In the genomic region with DNA sequence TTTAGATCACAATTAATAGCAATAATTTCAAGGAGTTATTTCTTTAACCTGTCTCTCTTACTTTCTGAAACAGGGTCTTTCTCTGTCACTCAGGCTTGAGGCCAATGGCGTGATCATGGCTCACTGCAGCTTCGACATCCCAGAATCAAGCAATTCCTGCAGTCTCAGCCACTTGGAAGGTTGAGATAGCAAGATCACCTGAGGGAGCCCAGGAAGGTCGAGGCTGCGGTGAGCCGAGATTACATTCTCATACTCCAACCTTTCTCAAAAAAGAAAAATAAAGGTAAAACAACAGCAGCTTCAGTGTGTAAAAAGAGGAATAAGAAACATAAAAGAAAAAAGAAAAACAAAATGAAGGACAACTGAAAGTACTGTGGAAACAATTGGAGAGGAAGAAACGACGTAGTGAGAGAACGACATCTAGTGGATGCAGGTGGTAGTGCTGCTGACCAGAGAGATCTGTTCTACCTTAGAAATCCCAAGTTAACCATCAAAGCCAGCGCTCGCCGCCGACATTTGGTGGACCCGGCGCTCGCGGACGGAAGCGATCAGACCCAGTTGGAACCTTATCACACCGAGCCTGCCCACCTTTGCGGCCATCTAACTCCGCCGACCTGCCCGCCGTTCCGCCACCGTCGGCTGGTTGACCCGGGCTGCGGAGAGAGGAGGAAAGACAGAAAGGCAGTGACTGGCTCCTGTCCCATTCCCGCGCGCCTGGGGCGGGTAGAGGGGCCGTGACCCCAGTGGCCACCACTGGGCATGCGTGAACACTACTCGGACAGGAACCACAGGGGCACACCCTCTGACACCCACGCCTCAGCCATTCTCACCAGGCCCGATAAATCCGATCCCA, we compare ENCODE assay signal across 8 cellular contexts.
A peak's percentile ranks its signal among the peaks of the same experiment; 100 is the strongest.
DNase-seq lines count a peak whose midpoint lies in the region; ATAC-seq and TF ChIP-seq lines count a peak whose summit lies in the region.

No MANE protein-coding gene starts in this region.

- H3F3A ChIP-seq in GM23338 (replicated peaks; ENCODE audit: low read depth) = no peaks in the 10 kb centered on the region

- H3K9me3 Mint-ChIP-seq in GM23338 = peaks cover 95% of the 10 kb centered on the region
- H3K9me3 Mint-ChIP-seq in activated naive CD4-positive, alpha-beta T cell treated with anti-CD3 and anti-CD28 coated beads, Interleukin-2, amount 10 ng/mL, durations not matched to agents 7 days and 5 days = no peaks in the 10 kb centered on the region

- no peaks in the 10 kb centered on the region for H4K20me1 ChIP-seq in GM23338 (replicated peaks; ENCODE audit: insufficient read depth)

- H3K4me2 ChIP-seq in GM23338 (peak overlapping the region; percentile 70), trophoblast cell (ENCODE audit: low read length) (no peak overlapping the region)

- no peak overlapping the region for H3K18ac ChIP-seq in trophoblast cell (ENCODE audit: low read length)

- DNase-seq in EH (ENCODE audit: low read depth) (peak; percentile 23), GM23338 (ENCODE audit: low spot score) (peak; percentile 87), LNCaP clone FGC (ENCODE audit: low read depth) (peak; percentile 64), SK-MEL-5 (ENCODE audit: low read depth, low spot score) (peak; percentile 81), Right ventricle myocardium inferior (ENCODE audit: missing footprints) (no peak), trophoblast cell (peak; percentile 72 to 88), ureter (ENCODE audit: low spot score) (peak; percentile 72)
- peak; percentile 77 for DNase-seq in activated naive CD4-positive, alpha-beta T cell treated with anti-CD3 and anti-CD28 coated beads, Interleukin-2, amount 10 ng/mL, durations not matched to agents 7 days and 5 days

- H3K9me2 ChIP-seq in GM23338 (ENCODE audit: insufficient read depth) = no peaks in the 10 kb centered on the region

- H3K36me3 ChIP-seq in GM23338 (ENCODE audit: insufficient read depth) (no peaks in the 10 kb centered on the region), trophoblast cell (ENCODE audit: control insufficient read depth in 1 of 2, insufficient read depth in 2 of 2, low read length in 2 of 2) (no peaks in the 10 kb centered on the region)

- H3K27me3 ChIP-seq in GM23338 (ENCODE audit: insufficient read depth) (no peaks in the 10 kb centered on the region), trophoblast cell (ENCODE audit: insufficient read depth, low read length) (no peaks in the 10 kb centered on the region)

- ATAC-seq in GM23338 = peak; percentile 61
- peak; percentile 78 for ATAC-seq in Right ventricle myocardium inferior

- H4K8ac ChIP-seq in trophoblast cell (ENCODE audit: low read depth, low read length) = no peak overlapping the region

- no peak overlapping the region for H2BK120ac ChIP-seq in trophoblast cell (ENCODE audit: insufficient read depth, low read length, poor library complexity)

- intact Hi-C loops in Right ventricle myocardium inferior (cut with DNase I) = loop anchor here (2.0 to 5.0 kb wide), 2 partner anchors 96 to 181 kb away; no protein-coding TSS in a partner anchor

- H2AFZ ChIP-seq in GM23338 (0 out of 2 replicates have a peak overlapping the region, but pooled peaks have one; percentile 85), trophoblast cell (ENCODE audit: insufficient read depth, low read length, poor library complexity) (no peak overlapping the region)

- no peak overlapping the region for H3K14ac ChIP-seq in trophoblast cell (ENCODE audit: low read length)

- no peak overlapping the region for H2BK12ac ChIP-seq in trophoblast cell (ENCODE audit: low read length)

- H4K12ac ChIP-seq in trophoblast cell (ENCODE audit: low read depth, low read length) = no peak overlapping the region

- H4K91ac ChIP-seq in trophoblast cell (ENCODE audit: low read depth, low read length) = no peak overlapping the region

- peaks cover 52% of the 10 kb centered on the region for H3K9me3 ChIP-seq in trophoblast cell (ENCODE audit: insufficient read depth, low read depth, low read length)

- no peak overlapping the region for H3K4me3 Mint-ChIP-seq in GM23338
- H3K4me3 Mint-ChIP-seq in activated naive CD4-positive, alpha-beta T cell treated with anti-CD3 and anti-CD28 coated beads, Interleukin-2, amount 10 ng/mL, durations not matched to agents 7 days and 5 days = peak overlapping the region; percentile 63

- WGBS in trophoblast cell (ENCODE audit: extremely low coverage, insufficient coverage, insufficient read length) = no CpG with 5 or more reads among the region's 39 CpGs

- H3K79me2 ChIP-seq in GM23338 (replicated peaks; ENCODE audit: insufficient read depth) (no peaks in the 10 kb centered on the region), trophoblast cell (ENCODE audit: control insufficient read depth, insufficient read depth, low read length, poor library complexity) (no peaks in the 10 kb centered on the region)

- H3K23ac ChIP-seq in trophoblast cell (ENCODE audit: low read length) = no peak overlapping the region

- H3K36me3 Mint-ChIP-seq in GM23338 (ENCODE audit: low read depth) = peaks cover 39% of the 10 kb centered on the region
- H3K36me3 Mint-ChIP-seq in activated naive CD4-positive, alpha-beta T cell treated with anti-CD3 and anti-CD28 coated beads, Interleukin-2, amount 10 ng/mL, durations not matched to agents 7 days and 5 days = no peaks in the 10 kb centered on the region

- H3K27me3 Mint-ChIP-seq in GM23338 (ENCODE audit: insufficient read depth, low read depth, poor library complexity) = peaks cover 8% of the 10 kb centered on the region
- H3K27me3 Mint-ChIP-seq in activated naive CD4-positive, alpha-beta T cell treated with anti-CD3 and anti-CD28 coated beads, Interleukin-2, amount 10 ng/mL, durations not matched to agents 7 days and 5 days = peaks cover 17% of the 10 kb centered on the region

- no peaks in the 10 kb centered on the region for H3K79me1 ChIP-seq in trophoblast cell (ENCODE audit: low read length)

- TF ChIP-seq CTCF in GM23338 (conservative IDR thresholded peaks at IDR 0.05; ENCODE audit: low read depth in 2 of 2) (peak; percentile 72 to 82), LNCaP clone FGC (IDR thresholded peaks at IDR 0.05; ENCODE audit: control insufficient read depth, extremely low read depth, insufficient read depth) (peak; percentile 89)

- H3K27ac Mint-ChIP-seq in GM23338 = no peak overlapping the region
- no peak overlapping the region for H3K27ac Mint-ChIP-seq in activated naive CD4-positive, alpha-beta T cell treated with anti-CD3 and anti-CD28 coated beads, Interleukin-2, amount 10 ng/mL, durations not matched to agents 7 days and 5 days

- H3K4me1 ChIP-seq in GM23338 (ENCODE audit: insufficient read depth) (no peaks in the 10 kb centered on the region), trophoblast cell (ENCODE audit: control insufficient read depth in 1 of 2, insufficient read depth in 2 of 2, low read length in 2 of 2) (no peaks in the 10 kb centered on the region)

- no peak overlapping the region for H3K27ac ChIP-seq in GM23338 (ENCODE audit: low read depth)
- H3K27ac ChIP-seq in trophoblast cell (ENCODE audit: low read depth, low read length) = no peak overlapping the region

- H3K4me3 ChIP-seq in GM23338 (peak overlapping the region; percentile 50), LNCaP clone FGC (ENCODE audit: low read depth, low read length) (peak overlapping the region; percentile 59), trophoblast cell (ENCODE audit: low read depth, low read length) (peak overlapping the region; percentile 2)

- H3K9ac ChIP-seq in trophoblast cell (ENCODE audit: low read length) = no peak overlapping the region

- H2BK5ac ChIP-seq in trophoblast cell (ENCODE audit: low read depth, low read length, poor library complexity) = no peak overlapping the region

- H3K4ac ChIP-seq in trophoblast cell (ENCODE audit: low read depth, low read length) = no peak overlapping the region

- H3K4me1 Mint-ChIP-seq in GM23338 = no peaks in the 10 kb centered on the region
- peaks cover 9% of the 10 kb centered on the region for H3K4me1 Mint-ChIP-seq in activated naive CD4-positive, alpha-beta T cell treated with anti-CD3 and anti-CD28 coated beads, Interleukin-2, amount 10 ng/mL, durations not matched to agents 7 days and 5 days

- CTCF ChIA-PET in activated naive CD4-positive, alpha-beta T cell treated with anti-CD3 and anti-CD28 coated beads, Interleukin-2, amount 10 ng/mL, durations not matched to agents 7 days and 5 days (lab: Charles Lee) = interaction anchor here (0.9 to 1.2 kb wide), 3 partner anchors 94 to 99 kb away, joined by 4 to 6 read pairs (median 6); no protein-coding TSS in a partner anchor

- in situ Hi-C loops in SK-MEL-5 (cut with HindIII; ENCODE audit: low pct_unique_long_range_greater_than_20kb, low sequenced_read_pairs) = no loop called here

- no peak overlapping the region for H2AK5ac ChIP-seq in trophoblast cell (ENCODE audit: low read length)

TF ChIP-seq in GM23338, 12 proteins besides CTCF, POLR2A, EP300 and RAD21 (continues in another document):
- TF ChIP-seq POLR2AphosphoS5 (IDR thresholded peaks at IDR 0.05; ENCODE audit: low read depth) = no peak
- no peak for TF ChIP-seq EZH2 (IDR thresholded peaks at IDR 0.05; ENCODE audit: low read depth, unreplicated experiment)
- no peak for TF ChIP-seq NANOG (IDR thresholded peaks at IDR 0.05; ENCODE audit: borderline replicate concordance)

Comparison
In these comparisons a context has a peak if more than half of its experiments do, and no peak if none do; other contexts are left out.
1. H3K4me3 ChIP-seq: peak in every context shown above with its lines; median percentile 59 in LNCaP clone FGC; 50 in GM23338; 2 in trophoblast cell.